ENCODE assay signal across 23 cellular contexts in genomic region chr5:1998348-1998669, GRCh38.
DNase-seq lines count a peak whose midpoint lies in the region; ATAC-seq and TF ChIP-seq lines count a peak whose summit lies in the region.
"Had no signal": no experiment of that assay in that cellular context is flagged by ENCODE, and none has a peak within 500 bp of the region (broad histone marks: within the 10 kb centered on the region; RNA-seq: fewer than 3 reads in every experiment).

No MANE protein-coding gene starts in this region.

- ATAC-seq in activated CD4-positive, CD25-positive, alpha-beta regulatory T cell treated with anti-CD3 and anti-CD28 coated beads, Interleukin-2, amount 50 U/mL, for 24 hours: no peak
- ATAC-seq: A549, PC-3 had no signal

- peaks cover 61% of the 10 kb centered on the region for H3K27me3 Mint-ChIP-seq in type B pancreatic cell

- H3K4me1 Mint-ChIP-seq in type B pancreatic cell (ENCODE audit: unreplicated experiment): no peaks in the 10 kb centered on the region

- TF ChIP-seq CTCF in HL-60 (IDR thresholded peaks at IDR 0.05; ENCODE audit: insufficient read depth, low read length) (no peak), suprapubic skin (IDR thresholded peaks at IDR 0.05) (no peak), type B pancreatic cell (conservative IDR thresholded peaks at IDR 0.05) (no peak)

- no peak overlapping the region for H3K27ac Mint-ChIP-seq in type B pancreatic cell
- H3K27ac Mint-ChIP-seq: CD8-positive, alpha-beta memory T cell had no signal

- H3K9ac ChIP-seq in BLaER1 treated with 17β-estradiol and CSF1 and Interleukin-3, amounts not matched to agents 10 nM and 100 nM: peak overlapping the region; percentile 42 to 76 (median 66); a peak in 21 of 22 replicates

- peak overlapping the region; percentile 80 to 93 (median 90) for H3K27ac ChIP-seq in BLaER1 treated with 17β-estradiol and CSF1 and Interleukin-3, amounts not matched to agents 10 nM and 100 nM
- H3K27ac ChIP-seq in HL-60 (replicated peaks): peak overlapping the region; percentile 53
- H3K27ac ChIP-seq in suprapubic skin: peak overlapping the region; percentile 6
- H3K27ac ChIP-seq: A549, C4-2B, SJSA1 had no signal

- no peak overlapping the region for H3K4me3 Mint-ChIP-seq in type B pancreatic cell
- H3K4me3 Mint-ChIP-seq: CD8-positive, alpha-beta memory T cell had no signal

- peaks cover 0 to 4% (median 0%) of the 10 kb centered on the region in 11 experiments; a peak in 2 of 22 replicates for H3K27me3 ChIP-seq in BLaER1 treated with 17β-estradiol and CSF1 and Interleukin-3, amounts not matched to agents 10 nM and 100 nM
- H3K27me3 ChIP-seq in HL-60 (ENCODE audit: insufficient read depth, poor library complexity, severe bottlenecking): no peaks in the 10 kb centered on the region
- peaks cover 4% of the 10 kb centered on the region for H3K27me3 ChIP-seq in suprapubic skin

- DNase-seq in HL-60 (ENCODE audit: low read depth in 1 of 2, low spot score in 1 of 2) (no peak), islet precursor cell (peak; percentile 34), suprapubic skin (ENCODE audit: low spot score in 2 of 2) (no peak), type B pancreatic cell (ENCODE audit: extremely low spot score, unreplicated experiment) (no peak)
- DNase-seq in stimulated activated naive CD4-positive, alpha-beta T cell (lab: John Stamatoyannopoulos, UW): no peak
- DNase-seq: CD8-positive, alpha-beta memory T cell; DMS 273 treated with DMSO at 0.1 percent for 48 hours; DMS79 treated with DMSO at 0.1 percent for 48 hours; IMR-90; KG1; MM.1S; NCI-H2029; NCI-H446 treated with DMSO at 0.1 percent for 48 hours; NCI-H526; NCI-H82; NK-92 treated with Interleukin-12 subunit alpha and Interleukin-12 subunit beta, amount 100 ng/mL, for 24 hours; PC-3; Right ventricle myocardium superior had no signal

- no peaks in the 10 kb centered on the region for H3K36me3 ChIP-seq in BLaER1 treated with 17β-estradiol and CSF1 and Interleukin-3, amounts not matched to agents 10 nM and 100 nM
- H3K36me3 ChIP-seq in suprapubic skin: no peaks in the 10 kb centered on the region
- H3K36me3 ChIP-seq: SJSA1 had no signal

- peaks cover 14% of the 10 kb centered on the region for H3K9me3 Mint-ChIP-seq in type B pancreatic cell

- peaks cover 49 to 71% (median 61%) of the 10 kb centered on the region in 10 experiments for H3K4me1 ChIP-seq in BLaER1 treated with 17β-estradiol and CSF1 and Interleukin-3, amounts not matched to agents 10 nM and 100 nM
- peaks cover 8% of the 10 kb centered on the region for H3K4me1 ChIP-seq in suprapubic skin
- H3K4me1 ChIP-seq: A549, SJSA1 had no signal

- TF ChIP-seq POLR2A in suprapubic skin (IDR thresholded peaks at IDR 0.05): no peak

- H3K9me3 ChIP-seq in BLaER1 treated with 17β-estradiol and CSF1 and Interleukin-3, amounts not matched to agents 10 nM and 100 nM (replicated peaks in 1 of 11): peaks cover 23 to 63% (median 41%) of the 10 kb centered on the region in 11 experiments; a peak in 21 of 22 replicates
- H3K9me3 ChIP-seq in suprapubic skin: no peaks in the 10 kb centered on the region

- peak overlapping the region in 7 of 10 experiments; percentile 8 to 44 (median 15); a peak in 8 of 20 replicates for H3K4me3 ChIP-seq in BLaER1 treated with 17β-estradiol and CSF1 and Interleukin-3, amounts not matched to agents 10 nM and 100 nM
- H3K4me3 ChIP-seq in HL-60 (replicated peaks; ENCODE audit: insufficient read depth, low read length) (no peak overlapping the region), suprapubic skin (no peak overlapping the region)
- H3K4me3 ChIP-seq: A549, SJSA1 had no signal

- H3K36me3 Mint-ChIP-seq in type B pancreatic cell: no peaks in the 10 kb centered on the region

- peak overlapping the region; percentile 69 to 94 (median 86) for H3K4me2 ChIP-seq in BLaER1 treated with 17β-estradiol and CSF1 and Interleukin-3, amounts not matched to agents 10 nM and 100 nM
- H3K4me2 ChIP-seq: A549 had no signal

- WGBS in suprapubic skin: 81% methylated on average over 1 of the region's 1 CpG

- TF ChIP-seq EP300 in suprapubic skin (IDR thresholded peaks at IDR 0.05): no peak

- no peaks in the 10 kb centered on the region for H4K20me1 ChIP-seq in BLaER1 treated with 17β-estradiol and CSF1 and Interleukin-3, amounts not matched to agents 10 nM and 100 nM

Comparison
In these comparisons a context has a peak if more than half of its experiments do, and no peak if none do; other contexts are left out.
1. H3K27ac ChIP-seq: peak in every context shown above with its lines; median percentile 90 in BLaER1 treated with 17β-estradiol and CSF1 and Interleukin-3, amounts not matched to agents 10 nM and 100 nM; 53 in HL-60; 6 in suprapubic skin.
2. H3K4me3 ChIP-seq: peak in BLaER1 treated with 17β-estradiol and CSF1 and Interleukin-3, amounts not matched to agents 10 nM and 100 nM (7 of 10); none in HL-60 (single experiment) and suprapubic skin (single experiment).